ENCODE assay signal across 22 cellular contexts in genomic region chr9:115141612-115142011, GRCh38. TPM values are rescaled to one million over a fixed set of nuclear protein-coding genes. Genes with fewer than 3 reads are reported as not detected.
DNase-seq lines count a peak whose midpoint lies in the region; FAIRE-seq and TF ChIP-seq lines count a peak whose summit lies in the region.
"Had no signal": no experiment of that assay in that cellular context is flagged by ENCODE, and none has a peak within 500 bp of the region (broad histone marks: within the 10 kb centered on the region; RNA-seq: fewer than 3 reads in every experiment).

No MANE protein-coding gene starts in this region.

- H3K79me1 ChIP-seq in H1 (ENCODE audit: low read depth, low read length): no peaks in the 10 kb centered on the region

- TF ChIP-seq CTCF in AG10803 (conservative IDR thresholded peaks at IDR 0.05; ENCODE audit: low read length) (0 out of 2 replicates have a peak, but pooled peaks have one; percentile 0), H1 (IDR thresholded peaks at IDR 0.05; ENCODE audit: control extremely low read depth in 1 of 3, insufficient read depth in 1 of 3, low read depth in 1 of 3, low read length in 3 of 3) (no peak)

- no peak overlapping the region for H3K23ac ChIP-seq in H1 (ENCODE audit: insufficient read length)

- H4K20me1 ChIP-seq in H1 (replicated peaks in 1 of 2; ENCODE audit: control insufficient read depth in 1 of 2, insufficient read depth in 2 of 2, low read length in 2 of 2): no peaks in the 10 kb centered on the region

- no peak overlapping the region for H3K14ac ChIP-seq in H1 (ENCODE audit: insufficient read length)

- H3K4ac ChIP-seq in H1 (replicated peaks; ENCODE audit: insufficient read length, low read depth, low read length): no peak overlapping the region

- no peak overlapping the region for H3K27ac ChIP-seq in H1 (ENCODE audit: low read depth, low read length)
- H3K27ac ChIP-seq: C4-2B, SJCRH30 had no signal

- H3K4me3 Mint-ChIP-seq in activated CD4-positive, alpha-beta T cell treated with anti-CD3 and anti-CD28 coated beads, Interleukin-2, amount 10 ng/mL, durations not matched to agents 24 days and 14 days: peak overlapping the region; percentile 33
- H3K4me3 Mint-ChIP-seq: CD8-positive, alpha-beta memory T cell; H9; HFFc6 had no signal

- TF ChIP-seq POLR2A in H1 (IDR thresholded peaks at IDR 0.05; ENCODE audit: control extremely low read depth in 1 of 2, low read depth in 2 of 2, low read length in 2 of 2): no peak

- no peak overlapping the region for H4K8ac ChIP-seq in H1 (ENCODE audit: extremely low read depth, insufficient read depth, low read length)

- peaks cover 16% of the 10 kb centered on the region for H3K27me3 Mint-ChIP-seq in activated CD4-positive, alpha-beta T cell treated with anti-CD3 and anti-CD28 coated beads, Interleukin-2, amount 10 ng/mL, durations not matched to agents 24 days and 14 days

- no peak overlapping the region for H3K18ac ChIP-seq in H1 (ENCODE audit: extremely low read depth, low read length)

- WGBS in H1 (ENCODE audit: extremely low coverage in 1 of 2, insufficient coverage in 1 of 2, insufficient read length in 1 of 2, insufficient replicate concordance in 2 of 2, low coverage in 1 of 2, low lambda C conversion rate in 2 of 2, missing lambda C conversion rate in 1 of 2), 2 experiments: 85% methylated on average over 3 of the region's 3 CpGs; no CpG with 5 or more reads in 1 of the 2 experiments

- DNase-seq in activated CD4-positive, alpha-beta T cell treated with anti-CD3 and anti-CD28 coated beads, Interleukin-2, amount 10 ng/mL, durations not matched to agents 24 days and 14 days: no peak
- DNase-seq in activated CD4-positive, alpha-beta T cell treated with anti-CD3 and anti-CD28 coated beads, Interleukin-2, amount 50 U/mL, for 48 hours: no peak
- DNase-seq in AG10803 (ENCODE audit: low read depth) (no peak), M059J (ENCODE audit: low read depth) (peak; percentile 51), H1 (ENCODE audit: low read depth in 1 of 2, low spot score in 2 of 2) (no peak), cerebellar nuclear complex (lab: John Stamatoyannopoulos, UW) (no peak), COLO668 (lab: John Stamatoyannopoulos, UW; ENCODE audit: unreplicated experiment) (no peak)
- DNase-seq in stimulated activated CD4-positive, alpha-beta T cell treated with anti-CD3 and anti-CD28 coated beads, Interleukin-2, amount 100 ng/mL, for 48 hours: no peak
- DNase-seq: CD8-positive, alpha-beta memory T cell; GF-D8; H9; HFFc6; NCI-H1092; NCI-H1436; NCI-H1930; NCI-H226; NCI-H510A treated with DMSO at 0.1 percent for 48 hours; NCI-H748 treated with DMSO at 0.1 percent for 48 hours; SJCRH30 had no signal

- no peak overlapping the region for H3K4me2 ChIP-seq in H1 (ENCODE audit: insufficient read depth in 1 of 2, low read depth in 2 of 2, low read length in 2 of 2)

- H2BK15ac ChIP-seq in H1 (ENCODE audit: low read length): no peak overlapping the region

- H3K9ac ChIP-seq in H1 (replicated peaks in 1 of 4; ENCODE audit: extremely low read depth in 1 of 4, low read depth in 3 of 4, low read length in 3 of 4): no peak overlapping the region; a peak in 1 of 7 replicates

- no peak overlapping the region for H2AK5ac ChIP-seq in H1 (ENCODE audit: low read depth, low read length)

- peaks cover 5% of the 10 kb centered on the region for H3K36me3 Mint-ChIP-seq in activated CD4-positive, alpha-beta T cell treated with anti-CD3 and anti-CD28 coated beads, Interleukin-2, amount 10 ng/mL, durations not matched to agents 24 days and 14 days (ENCODE audit: low read depth)

- no peaks in the 10 kb centered on the region for H3K27me3 ChIP-seq in H1 (replicated peaks in 1 of 4; ENCODE audit: control insufficient read depth in 3 of 4, extremely low read depth in 1 of 4, insufficient read depth in 3 of 4, low read length in 3 of 4)
- H3K27me3 ChIP-seq: SJCRH30 had no signal

- no peak overlapping the region for H3K56ac ChIP-seq in H1 (replicated peaks; ENCODE audit: insufficient read length, low read depth, low read length)

- H3K23me2 ChIP-seq in H1 (ENCODE audit: low read depth, low read length): no peaks in the 10 kb centered on the region; the same call in 1 of the 2 replicates

- H2AFZ ChIP-seq in H1 (ENCODE audit: low read length): 0 out of 2 replicates have a peak overlapping the region, but pooled peaks have one; percentile 46

- no peak overlapping the region for H2BK5ac ChIP-seq in H1 (ENCODE audit: low read depth, low read length)

- H4K91ac ChIP-seq in H1 (replicated peaks; ENCODE audit: insufficient read length, low read length): no peak overlapping the region

- no peak overlapping the region for H2BK20ac ChIP-seq in H1 (ENCODE audit: low read length)

- H3K4me1 Mint-ChIP-seq in activated CD4-positive, alpha-beta T cell treated with anti-CD3 and anti-CD28 coated beads, Interleukin-2, amount 10 ng/mL, durations not matched to agents 24 days and 14 days: peaks cover 34% of the 10 kb centered on the region

- H3K4me1 ChIP-seq in H1 (replicated peaks in 1 of 4; ENCODE audit: control insufficient read depth in 3 of 4, insufficient read depth in 4 of 4, low read length in 3 of 4): no peaks in the 10 kb centered on the region

- peak overlapping the region; percentile 27 for H3K27ac Mint-ChIP-seq in activated CD4-positive, alpha-beta T cell treated with anti-CD3 and anti-CD28 coated beads, Interleukin-2, amount 10 ng/mL, durations not matched to agents 24 days and 14 days
- H3K27ac Mint-ChIP-seq: CD8-positive, alpha-beta memory T cell; H9; HFFc6 had no signal

- peaks cover 27% of the 10 kb centered on the region for H3K9me3 Mint-ChIP-seq in activated CD4-positive, alpha-beta T cell treated with anti-CD3 and anti-CD28 coated beads, Interleukin-2, amount 10 ng/mL, durations not matched to agents 24 days and 14 days
- H3K9me3 Mint-ChIP-seq: CD8-positive, alpha-beta memory T cell; H9 had no signal

- FAIRE-seq in H1 (lab: Jason Lieb, UNC): no peak
- FAIRE-seq: HepG2, K562 had no signal

- H2BK12ac ChIP-seq in H1 (ENCODE audit: low read depth, low read length): no peak overlapping the region

- POLR2A ChIA-PET in H1 (lab: Charles Lee; ENCODE audit: partially characterized antibody): no interaction called here

- H2BK120ac ChIP-seq in H1 (replicated peaks; ENCODE audit: low read depth, low read length): no peak overlapping the region

- no peak overlapping the region for H4K5ac ChIP-seq in H1 (ENCODE audit: insufficient read length, low read depth, low read length)

- intact Hi-C loops in activated CD4-positive, alpha-beta T cell treated with anti-CD3 and anti-CD28 coated beads, Interleukin-2, amount 10 ng/mL, durations not matched to agents 24 days and 14 days (cut with micrococcal nuclease): loop anchor here (5.0 kb wide), 1 partner anchor 66 kb away; no protein-coding TSS in a partner anchor

- H3K36me3 ChIP-seq in H1 (ENCODE audit: control insufficient read depth in 2 of 4, insufficient read depth in 4 of 4, low read length in 3 of 4): no peaks in the 10 kb centered on the region
- H3K36me3 ChIP-seq: SJCRH30 had no signal

- no peak for TF ChIP-seq RAD21 in H1 (IDR thresholded peaks at IDR 0.05 in 1 of 2, conservative IDR thresholded peaks at IDR 0.05 in 1 of 2; ENCODE audit: low read depth in 2 of 2, low read length in 2 of 2)

- no peaks in the 10 kb centered on the region for H3K9me3 ChIP-seq in H1 (ENCODE audit: insufficient read depth in 2 of 2, low read depth in 1 of 2, low read length in 1 of 2)
- H3K9me3 ChIP-seq: SJCRH30 had no signal

- no peak for TF ChIP-seq EP300 in H1 (IDR thresholded peaks at IDR 0.05; ENCODE audit: borderline replicate concordance in 1 of 2, low read depth in 2 of 2, low read length in 2 of 2)

- H3K79me2 ChIP-seq in H1 (ENCODE audit: control insufficient read depth in 1 of 2, insufficient read depth in 2 of 2, low read length in 2 of 2): no peaks in the 10 kb centered on the region

- no peak overlapping the region for H3K4me3 ChIP-seq in AG10803 (ENCODE audit: low read length)
- no peak overlapping the region for H3K4me3 ChIP-seq in H1 (ENCODE audit: extremely low read depth in 1 of 4, insufficient read depth in 2 of 4, low read depth in 3 of 4, low read length in 4 of 4)
- H3K4me3 ChIP-seq: K562, SJCRH30 had no signal

- CTCF ChIA-PET in H1 (lab: Charles Lee; ENCODE audit: partially characterized antibody): interaction anchor here (1.0 kb wide), 1 partner anchor 19 kb away, joined by 3 read pairs; no protein-coding TSS in a partner anchor

TF ChIP-seq in H1, 55 proteins besides CTCF, POLR2A, EP300 and RAD21 (continues in another document):
- TF ChIP-seq NANOG (IDR thresholded peaks at IDR 0.05; ENCODE audit: insufficient read depth, low read depth, low read length, poor library complexity, severe bottlenecking) (no peak), SUZ12 (IDR thresholded peaks at IDR 0.05; ENCODE audit: low read length) (no peak), KDM4A (IDR thresholded peaks at IDR 0.05; ENCODE audit: low read depth, low read length, severe bottlenecking) (no peak), HDAC2 (IDR thresholded peaks at IDR 0.05; ENCODE audit: borderline replicate concordance in 1 of 2, low read depth in 2 of 2, low read length in 2 of 2) (no peak), CBX5 (IDR thresholded peaks at IDR 0.05; ENCODE audit: low read depth, low read length) (no peak), E2F6 (IDR thresholded peaks at IDR 0.05) (no peak), SIX5 (IDR thresholded peaks at IDR 0.05; ENCODE audit: low read depth, low read length) (no peak), KDM5A (IDR thresholded peaks at IDR 0.05; ENCODE audit: low read length) (no peak), SP1 (IDR thresholded peaks at IDR 0.05; ENCODE audit: low read depth, low read length) (no peak), JUN (IDR thresholded peaks at IDR 0.05; ENCODE audit: low read depth, low read length) (no peak)

RNA-seq across cellular contexts. Expression of gene TNC, which starts 23.7 kb away (rescaled TPM):
- 0.43 and 0.98 TPM in 2 replicates for total RNA-seq in activated CD4-positive, alpha-beta T cell treated with anti-CD3 and anti-CD28 coated beads, Interleukin-2, amount 10 ng/mL, durations not matched to agents 24 days and 14 days
- total RNA-seq in M059J (2014; rRNA removed; shearing (Covaris generic)): 77.5 and 151 TPM in 2 replicates
- 11.2 and 11.4 TPM in 2 replicates for total RNA-seq in H1 (2021; fragmentation: NEBNext Ultra II Directional; extraction: Animal tissue kit (Norgen Biotek cat#: 25700))
- polyA plus RNA-seq in H1 (2011; rRNA removed): 5.5 and 6.2 TPM in 2 replicates
- polyA plus RNA-seq in H1 (2011; cell fraction: cytosol; rRNA removed): 4.6 TPM
- polyA plus RNA-seq in H1 (2011; cell fraction: nucleus; rRNA removed): 11.0 TPM
- polyA plus RNA-seq in H1 (2012, experiment 1 of 2): 2.6 to 4.0 TPM (median 3.3 TPM) in 4 replicates
- 1.7 TPM for polyA plus RNA-seq in H1 (2012, experiment 2 of 2)
- polyA plus RNA-seq in H1 (2013, experiment 1 of 2): 23.7 TPM
- polyA plus RNA-seq in H1 (2013, experiment 2 of 2): 17.7 TPM
- polyA minus RNA-seq in H1 (2011; rRNA and poly(A)+ RNA removed): 5.0 and 7.3 TPM in 2 replicates
- 4.8 TPM for polyA minus RNA-seq in H1 (2011; cell fraction: cytosol; rRNA and poly(A)+ RNA removed)
- polyA minus RNA-seq in H1 (2011; cell fraction: nucleus; rRNA and poly(A)+ RNA removed): 4.1 TPM
- total RNA-seq: HepG2 had no signal
- polyA plus RNA-seq: CD8-positive, alpha-beta memory T cell; HepG2; K562 had no signal
